In the genomic region with DNA sequence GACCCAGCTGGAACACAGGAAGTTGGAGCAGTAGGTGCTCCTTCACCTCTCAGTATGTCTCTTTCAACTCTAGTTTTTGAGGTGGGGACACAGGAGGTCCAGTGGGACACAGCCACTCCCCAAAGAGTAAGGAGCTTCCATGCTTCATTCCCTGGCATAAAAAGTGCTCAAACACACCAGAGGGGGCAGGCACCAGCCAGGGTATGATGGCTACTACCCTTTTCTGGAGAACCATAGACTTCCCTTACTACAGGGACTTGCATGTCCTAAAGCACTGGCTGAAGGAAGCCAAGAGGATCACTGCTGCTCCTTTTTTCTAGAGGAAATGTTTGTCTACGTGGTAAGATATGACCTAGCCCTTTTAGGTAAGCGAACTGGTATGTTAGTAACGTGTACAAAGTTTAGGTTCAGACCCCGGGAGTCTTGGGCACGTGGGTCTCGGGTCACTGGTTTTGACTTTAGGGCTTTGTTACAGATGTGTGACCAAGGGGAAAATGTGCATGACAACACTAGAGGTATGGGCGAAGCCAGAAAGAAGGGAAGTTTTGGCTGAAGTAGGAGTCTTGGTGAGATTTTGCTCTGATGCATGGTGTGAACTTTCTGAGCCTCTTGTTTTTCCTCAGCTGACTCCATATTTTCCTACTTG, we compare ENCODE assay signal across 25 cellular contexts. TPM values are rescaled to one million over a fixed set of nuclear protein-coding genes. Genes with fewer than 3 reads are reported as not detected.
A peak's percentile ranks its signal among the peaks of the same experiment; 100 is the strongest.
DNase-seq lines count a peak whose midpoint lies in the region; ATAC-seq and TF ChIP-seq lines count a peak whose summit lies in the region.
"Had no signal": no experiment of that assay in that cellular context is flagged by ENCODE, and none has a peak within 500 bp of the region (broad histone marks: within the 10 kb centered on the region; RNA-seq: fewer than 3 reads in every experiment).

No MANE protein-coding gene starts in this region.

- peak; percentile 32 for DNase-seq in H7
- DNase-seq in right lobe of liver = no peak
- DNase-seq in stimulated activated CD4-positive, alpha-beta T cell treated with anti-CD3 and anti-CD28 coated beads, Interleukin-12 subunit alpha, Interleukin-12 subunit beta, amount 100 ng/mL, for 4 hours = no peak
- DNase-seq in HK-2 (ENCODE audit: unreplicated experiment) = no peak
- no peak for DNase-seq in anterior cingulate cortex (lab: John Stamatoyannopoulos, UW)
- DNase-seq: activated CD4-positive, alpha-beta T cell treated with anti-CD3 and anti-CD28 coated beads for 4 hours; activated effector memory CD4-positive, alpha-beta T cell treated with anti-CD3 and anti-CD28 coated beads, Interleukin-2, amount 50 U/mL, for 16 hours; activated naive CD8-positive, alpha-beta T cell treated with anti-CD3 and anti-CD28 coated beads, Interleukin-2, amount 10 ng/mL, durations not matched to agents 7 days and 5 days; activated T-cell treated with anti-CD3 and anti-CD28 coated beads for 4 hours; dorsolateral prefrontal cortex; HCEC 1CT; KG1; naive thymus-derived CD8-positive, alpha-beta T cell; NCI-H1436; NCI-H774; RPMI8226; T-helper 1 cell; upper lobe of left lung had no signal

- H3K27ac ChIP-seq in cingulate gyrus (ENCODE audit: low read depth, low read length) = peak overlapping the region; percentile 14
- H3K27ac ChIP-seq in right lobe of liver = peak overlapping the region in 2 of 3 donors; percentile 27 to 39
- H3K27ac ChIP-seq: C4-2B, upper lobe of left lung had no signal

- peaks cover 3% of the 10 kb centered on the region for H3K36me3 ChIP-seq in H7 (replicated peaks; ENCODE audit: control insufficient read depth, insufficient read depth, low read length)
- peaks cover 0 to 30% (median 11%) of the 10 kb centered on the region in 4 donors for H3K36me3 ChIP-seq in right lobe of liver

- no peak for TF ChIP-seq CTCF in right lobe of liver (IDR thresholded peaks at IDR 0.05)

- H3K9me3 ChIP-seq in right lobe of liver = no peaks in the 10 kb centered on the region
- H3K9me3 ChIP-seq: upper lobe of left lung had no signal

- WGBS in right lobe of liver (ENCODE audit: insufficient coverage, low coverage, low lambda C conversion rate, missing lambda C conversion rate) = 84% methylated on average over 7 of the region's 7 CpGs

- H3K27me3 ChIP-seq in H7 (ENCODE audit: control insufficient read depth, insufficient read depth, low read length) (no peaks in the 10 kb centered on the region), right lobe of liver (no peaks in the 10 kb centered on the region)
- H3K27me3 ChIP-seq: dorsolateral prefrontal cortex, upper lobe of left lung had no signal

- ATAC-seq in right lobe of liver (no peak), GM18505 (IDR thresholded peaks at IDR 0.05; ENCODE audit: unreplicated experiment) (no peak)
- ATAC-seq: naive thymus-derived CD8-positive, alpha-beta T cell had no signal

- intact Hi-C loops in right lobe of liver (cut with DNase I) = no loop called here

- H3K4me3 ChIP-seq in H7 (ENCODE audit: insufficient read depth, low read depth, low read length) = no peak overlapping the region
- no peak overlapping the region for H3K4me3 ChIP-seq in right lobe of liver
- H3K4me3 ChIP-seq: dorsolateral prefrontal cortex, upper lobe of left lung had no signal

- TF ChIP-seq POLR2A in right lobe of liver (IDR thresholded peaks at IDR 0.05) (no peak), GM18505 (IDR thresholded peaks at IDR 0.05; ENCODE audit: borderline replicate concordance, extremely low read depth, insufficient read depth, insufficient read length) (no peak)

- H3K4me1 ChIP-seq in right lobe of liver = peaks cover 0 to 7% (median 3%) of the 10 kb centered on the region in 4 donors
- H3K4me1 ChIP-seq: upper lobe of left lung had no signal

RNA-seq across cellular contexts. Expression of a gene that starts 11.9 kb away (rescaled TPM):
- total RNA-seq in H7 (2014; rRNA removed; shearing (Covaris generic)) = 7.2 and 8.9 TPM in 2 replicates
- 10 to 100 TPM; 19.8 to 30.2 (median 27.3) TPM for total RNA-seq in right lobe of liver
- total RNA-seq: endothelial cell of umbilical vein; glomerular endothelial cell; naive thymus-derived CD8-positive, alpha-beta T cell; pulmonary artery endothelial cell; SK-MEL-5 had no signal

RNA-seq across cellular contexts. Expression of a gene that starts 12.0 kb away (rescaled TPM):
- total RNA-seq in H7 (2014; rRNA removed; shearing (Covaris generic)) = 8.8 and 11.7 TPM in 2 replicates
- 10 to 100 TPM; 25.0 to 49.1 (median 39.4) TPM for total RNA-seq in right lobe of liver

RNA-seq across cellular contexts. Expression of a gene that starts 23.7 kb away (rescaled TPM):
- total RNA-seq in H7 (2014; rRNA removed; shearing (Covaris generic)) = 21.2 and 27.6 TPM in 2 replicates
- 10 to 100 TPM in 2 of 6 experiments, 1 to 10 TPM in 4; 6.7 to 12.0 (median 9.6) TPM for total RNA-seq in right lobe of liver

RNA-seq across cellular contexts. Expression of a gene that starts 33.4 kb away (rescaled TPM):
- 44.1 and 52.6 TPM in 2 replicates for total RNA-seq in H7 (2014; rRNA removed; shearing (Covaris generic))
- total RNA-seq in right lobe of liver = 10 to 100 TPM; 23.0 to 34.7 (median 29.3) TPM
